15 cellular contexts compared by ENCODE assay signal in the genomic region with DNA sequence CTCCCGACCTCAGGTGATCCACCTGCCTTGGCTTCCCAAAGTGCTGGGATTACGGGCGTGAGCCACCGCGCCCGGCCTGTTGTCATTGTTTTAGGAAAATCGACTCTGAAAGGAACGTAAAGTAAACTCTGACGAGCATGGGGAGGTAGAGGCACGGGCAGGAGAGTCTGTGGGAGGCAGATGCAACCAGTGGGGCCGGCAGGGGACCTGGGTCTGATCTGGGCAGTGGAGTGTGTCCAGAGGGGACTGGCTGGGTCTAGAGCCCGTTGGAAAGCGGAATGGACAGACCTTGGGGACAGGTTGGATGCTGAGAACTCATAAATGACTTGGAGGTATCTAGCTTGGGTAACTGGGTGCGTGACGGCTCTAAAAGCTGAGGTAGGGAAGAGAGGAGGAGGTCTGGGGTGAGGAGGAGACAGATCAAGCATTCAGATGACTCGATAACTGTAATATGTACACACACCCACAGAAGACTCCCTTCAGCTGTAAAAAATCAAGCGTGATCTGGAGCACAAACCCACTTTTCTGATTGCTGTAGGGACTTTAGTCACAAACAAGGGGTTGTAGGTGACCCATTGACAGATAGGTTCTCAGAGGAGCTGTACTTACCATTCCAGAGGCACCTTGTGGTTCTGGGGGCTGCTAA. TPM values are rescaled to one million over a fixed set of nuclear protein-coding genes. Genes with fewer than 3 reads are reported as not detected.
DNase-seq lines count a peak whose midpoint lies in the region; ATAC-seq, FAIRE-seq and TF ChIP-seq lines count a peak whose summit lies in the region.
"Had no signal": no experiment of that assay in that cellular context is flagged by ENCODE, and none has a peak within 500 bp of the region (broad histone marks: within the 10 kb centered on the region; RNA-seq: fewer than 3 reads in every experiment).

No MANE protein-coding gene starts in this region.

- no peak for TF ChIP-seq POLR2A in stomach (IDR thresholded peaks at IDR 0.05)

- FAIRE-seq in astrocyte (lab: Jason Lieb, UNC) (no peak), GM19239 (lab: Jason Lieb, UNC) (no peak)

- no peaks in the 10 kb centered on the region for H3K27me3 Mint-ChIP-seq in activated CD4-positive, alpha-beta memory T cell treated with anti-CD3 and anti-CD28 coated beads for 36 hours
- no peaks in the 10 kb centered on the region for H3K27me3 Mint-ChIP-seq in activated CD4-positive, alpha-beta memory T cell treated with anti-CD3 and anti-CD28 coated beads, Interleukin-2, amount 10 ng/mL, durations not matched to agents 7 days and 5 days
- H3K27me3 Mint-ChIP-seq in astrocyte (ENCODE audit: low read depth, unreplicated experiment), result no peaks in the 10 kb centered on the region
- H3K27me3 Mint-ChIP-seq: activated CD4-positive, alpha-beta T cell treated with anti-CD3 and anti-CD28 coated beads, Interleukin-2, amount 10 ng/mL, durations not matched to agents 24 days and 14 days had no signal

- H3K79me2 ChIP-seq in astrocyte (ENCODE audit: insufficient read depth, low read length), result peaks cover 68% of the 10 kb centered on the region

- peak overlapping the region; percentile 21 for H3K27ac Mint-ChIP-seq in activated CD4-positive, alpha-beta memory T cell treated with anti-CD3 and anti-CD28 coated beads for 36 hours
- no peak overlapping the region for H3K27ac Mint-ChIP-seq in activated CD4-positive, alpha-beta memory T cell treated with anti-CD3 and anti-CD28 coated beads, Interleukin-2, amount 10 ng/mL, durations not matched to agents 7 days and 5 days
- H3K27ac Mint-ChIP-seq in astrocyte (ENCODE audit: unreplicated experiment), result no peak overlapping the region
- H3K27ac Mint-ChIP-seq: activated CD4-positive, alpha-beta T cell treated with anti-CD3 and anti-CD28 coated beads, Interleukin-2, amount 10 ng/mL, durations not matched to agents 24 days and 14 days had no signal

- TF ChIP-seq CTCF in astrocyte (IDR thresholded peaks at IDR 0.05; ENCODE audit: insufficient read depth, low read depth, low read length) (no peak), stomach (IDR thresholded peaks at IDR 0.05) (no peak), foreskin keratinocyte (conservative IDR thresholded peaks at IDR 0.05) (no peak)

- H3K36me3 ChIP-seq in astrocyte (ENCODE audit: insufficient read depth, low read length) (peaks cover 11% of the 10 kb centered on the region), mucosa of rectum (ENCODE audit: control insufficient read depth in 2 of 2, insufficient read depth in 2 of 2, low read length in 2 of 2) (peaks cover 15 to 29% of the 10 kb centered on the region in 2 donors), stomach (peaks cover 1 to 40% (median 32%) of the 10 kb centered on the region in 4 donors)

- peak overlapping the region; percentile 2 for H3K4me2 ChIP-seq in astrocyte (ENCODE audit: low read length)

- peaks cover 81% of the 10 kb centered on the region for H4K20me1 ChIP-seq in astrocyte (ENCODE audit: insufficient read depth, low read length)

- POLR2A ChIA-PET in activated CD4-positive, alpha-beta memory T cell treated with anti-CD3 and anti-CD28 coated beads for 36 hours (lab: Charles Lee), result no interaction called here
- POLR2A ChIA-PET in activated CD4-positive, alpha-beta memory T cell treated with anti-CD3 and anti-CD28 coated beads, Interleukin-2, amount 10 ng/mL, durations not matched to agents 7 days and 5 days (lab: Charles Lee), result interaction anchor here (1.2 kb wide), 1 partner anchor 14 kb away, joined by 3 read pairs; no protein-coding TSS in a partner anchor

- H3K4me3 ChIP-seq in astrocyte (ENCODE audit: insufficient read depth, low read depth, low read length) (no peak overlapping the region), mucosa of rectum (ENCODE audit: low read length in 2 of 2) (no peak overlapping the region), stomach (no peak overlapping the region)

- no peaks in the 10 kb centered on the region for H3K9me3 Mint-ChIP-seq in activated CD4-positive, alpha-beta memory T cell treated with anti-CD3 and anti-CD28 coated beads for 36 hours
- no peaks in the 10 kb centered on the region for H3K9me3 Mint-ChIP-seq in activated CD4-positive, alpha-beta memory T cell treated with anti-CD3 and anti-CD28 coated beads, Interleukin-2, amount 10 ng/mL, durations not matched to agents 7 days and 5 days
- no peaks in the 10 kb centered on the region for H3K9me3 Mint-ChIP-seq in astrocyte (ENCODE audit: unreplicated experiment)
- H3K9me3 Mint-ChIP-seq: activated CD4-positive, alpha-beta T cell treated with anti-CD3 and anti-CD28 coated beads, Interleukin-2, amount 10 ng/mL, durations not matched to agents 24 days and 14 days had no signal

- H3K9me3 ChIP-seq in astrocyte (ENCODE audit: insufficient read depth, low read depth, low read length) (no peaks in the 10 kb centered on the region), mucosa of rectum (ENCODE audit: control insufficient read depth in 2 of 2, low read length in 2 of 2) (no peaks in the 10 kb centered on the region), stomach (no peaks in the 10 kb centered on the region)
- H3K9me3 ChIP-seq: Caco-2 had no signal

- no peak for DNase-seq in activated CD4-positive, alpha-beta memory T cell treated with anti-CD3 and anti-CD28 coated beads for 36 hours
- DNase-seq in activated CD4-positive, alpha-beta memory T cell treated with anti-CD3 and anti-CD28 coated beads, Interleukin-2, amount 10 ng/mL, durations not matched to agents 7 days and 5 days, result no peak
- peak; percentile 33 for DNase-seq in astrocyte (ENCODE audit: low read depth)
- DNase-seq in stomach, result no peak
- DNase-seq in foreskin keratinocyte, result no peak
- no peak for DNase-seq in NCI-H1417 (lab: John Stamatoyannopoulos, UW)
- no peak for DNase-seq in GM19239 (ENCODE audit: insufficient read length, low spot score)
- DNase-seq: activated CD4-positive, alpha-beta T cell treated with anti-CD3 and anti-CD28 coated beads, Interleukin-2, amount 10 ng/mL, durations not matched to agents 24 days and 14 days; activated naive CD4-positive, alpha-beta T cell; right cardiac atrium had no signal

- TF ChIP-seq EP300 in stomach (IDR thresholded peaks at IDR 0.05), result no peak

- H3K4me1 ChIP-seq in astrocyte (ENCODE audit: insufficient read depth, low read length) (peaks cover 21% of the 10 kb centered on the region), mucosa of rectum (ENCODE audit: control insufficient read depth in 2 of 2, insufficient read depth in 2 of 2, low read length in 2 of 2) (peaks cover 24 to 45% of the 10 kb centered on the region in 2 donors), stomach (peaks cover 72 to 100% (median 86%) of the 10 kb centered on the region in 4 donors), foreskin keratinocyte (peaks cover 6% of the 10 kb centered on the region)
- H3K4me1 ChIP-seq: Caco-2 had no signal

- CTCF ChIA-PET in activated CD4-positive, alpha-beta memory T cell treated with anti-CD3 and anti-CD28 coated beads for 36 hours (lab: Charles Lee), result interaction anchor here (1.3 kb wide), 1 partner anchor 41 kb away, joined by 3 read pairs; no protein-coding TSS in a partner anchor
- CTCF ChIA-PET in activated CD4-positive, alpha-beta memory T cell treated with anti-CD3 and anti-CD28 coated beads, Interleukin-2, amount 10 ng/mL, durations not matched to agents 7 days and 5 days (lab: Charles Lee), result no interaction called here

- no peak overlapping the region for H2AFZ ChIP-seq in astrocyte (ENCODE audit: low read depth, low read length)

- H3K27ac ChIP-seq in astrocyte (ENCODE audit: low read depth, low read length) (no peak overlapping the region), mucosa of rectum (ENCODE audit: low read depth in 2 of 2, low read length in 2 of 2) (peak overlapping the region; percentile 10 to 52), stomach (peak overlapping the region; percentile 22 to 90 (median 87)), foreskin keratinocyte (no peak overlapping the region)

- H3K36me3 Mint-ChIP-seq in activated CD4-positive, alpha-beta memory T cell treated with anti-CD3 and anti-CD28 coated beads for 36 hours, result peaks cover 15% of the 10 kb centered on the region
- peaks cover 17% of the 10 kb centered on the region for H3K36me3 Mint-ChIP-seq in activated CD4-positive, alpha-beta memory T cell treated with anti-CD3 and anti-CD28 coated beads, Interleukin-2, amount 10 ng/mL, durations not matched to agents 7 days and 5 days (ENCODE audit: low read depth)
- H3K36me3 Mint-ChIP-seq in astrocyte (ENCODE audit: low read depth, unreplicated experiment), result peaks cover 33% of the 10 kb centered on the region

- peaks cover 33% of the 10 kb centered on the region for H3K4me1 Mint-ChIP-seq in activated CD4-positive, alpha-beta memory T cell treated with anti-CD3 and anti-CD28 coated beads for 36 hours (ENCODE audit: low read depth)
- peaks cover 42% of the 10 kb centered on the region for H3K4me1 Mint-ChIP-seq in activated CD4-positive, alpha-beta memory T cell treated with anti-CD3 and anti-CD28 coated beads, Interleukin-2, amount 10 ng/mL, durations not matched to agents 7 days and 5 days
- peaks cover 21% of the 10 kb centered on the region for H3K4me1 Mint-ChIP-seq in astrocyte (ENCODE audit: low read depth, unreplicated experiment)

- no peak overlapping the region for H3K4me3 Mint-ChIP-seq in activated CD4-positive, alpha-beta memory T cell treated with anti-CD3 and anti-CD28 coated beads for 36 hours
- H3K4me3 Mint-ChIP-seq in activated CD4-positive, alpha-beta memory T cell treated with anti-CD3 and anti-CD28 coated beads, Interleukin-2, amount 10 ng/mL, durations not matched to agents 7 days and 5 days, result no peak overlapping the region
- no peak overlapping the region for H3K4me3 Mint-ChIP-seq in astrocyte (ENCODE audit: unreplicated experiment)
- H3K4me3 Mint-ChIP-seq: activated CD4-positive, alpha-beta T cell treated with anti-CD3 and anti-CD28 coated beads, Interleukin-2, amount 10 ng/mL, durations not matched to agents 24 days and 14 days had no signal

- 87 to 93% (median 90%) methylated on average over 17 of the region's 17 CpGs for WGBS in stomach, 5 donors

- no peak overlapping the region for H3K9ac ChIP-seq in astrocyte (ENCODE audit: low read length)
- no peak overlapping the region for H3K9ac ChIP-seq in mucosa of rectum (ENCODE audit: low read depth in 1 of 2, low read length in 2 of 2)

- H3K27me3 ChIP-seq in astrocyte (ENCODE audit: insufficient read depth, low read length) (no peaks in the 10 kb centered on the region), mucosa of rectum (ENCODE audit: control insufficient read depth in 2 of 2, insufficient read depth in 2 of 2, low read length in 2 of 2) (no peaks in the 10 kb centered on the region), stomach (no peaks in the 10 kb centered on the region), foreskin keratinocyte (no peaks in the 10 kb centered on the region)

- no peak for ATAC-seq in foreskin keratinocyte
- ATAC-seq: right cardiac atrium had no signal

- intact Hi-C loops in activated CD4-positive, alpha-beta memory T cell treated with anti-CD3 and anti-CD28 coated beads for 36 hours (cut with micrococcal nuclease), result no loop called here
- intact Hi-C loops in stomach (cut with DNase I; ENCODE audit: low total_unique reads), result no loop called here

RNA-seq across cellular contexts. Expression of gene MANBAL, which starts 22.4 kb away (rescaled TPM):
- 10 to 100 TPM; 11.9 to 12.5 TPM for total RNA-seq in activated CD4-positive, alpha-beta memory T cell treated with anti-CD3 and anti-CD28 coated beads for 36 hours
- total RNA-seq in activated CD4-positive, alpha-beta memory T cell treated with anti-CD3 and anti-CD28 coated beads, Interleukin-2, amount 10 ng/mL, durations not matched to agents 7 days and 5 days, result 1 to 10 TPM; 9.0 to 9.7 TPM
- total RNA-seq in astrocyte, result 39.4 and 41.2 TPM in 2 replicates
- total RNA-seq in stomach, result 10 to 100 TPM in 3 of 5 donors, 1 to 10 TPM in 2; 2.3 to 27.5 (median 15.2) TPM
- polyA plus RNA-seq in stomach, result 10 to 100 TPM; 43.5 to 57.7 (median 57.5) TPM
- total RNA-seq in foreskin keratinocyte, result 46.6 and 50.0 TPM in 2 replicates
- polyA plus RNA-seq in foreskin keratinocyte, result 87.1 and 96.4 TPM in 2 replicates

RNA-seq across cellular contexts. Expression of gene SRC, which starts 34.1 kb away (rescaled TPM):
- total RNA-seq in activated CD4-positive, alpha-beta memory T cell treated with anti-CD3 and anti-CD28 coated beads for 36 hours, result 1 to 10 TPM; 5.3 to 6.1 TPM
- 1 to 10 TPM; 2.6 to 2.7 TPM for total RNA-seq in activated CD4-positive, alpha-beta memory T cell treated with anti-CD3 and anti-CD28 coated beads, Interleukin-2, amount 10 ng/mL, durations not matched to agents 7 days and 5 days
- 33.4 and 33.7 TPM in 2 replicates for total RNA-seq in astrocyte
- 100 to 1,000 TPM in 1 of 5 donors, 10 to 100 TPM in 4; 31.6 to 471 (median 69.8) TPM for total RNA-seq in stomach
- polyA plus RNA-seq in stomach, result 10 to 100 TPM; 40.7 to 47.4 (median 47.2) TPM
- 29.8 and 36.6 TPM in 2 replicates for total RNA-seq in foreskin keratinocyte
- 22.2 and 26.2 TPM in 2 replicates for polyA plus RNA-seq in foreskin keratinocyte

RNA-seq across cellular contexts. Expression of gene GHRH, which starts 50.2 kb away (rescaled TPM):
- total RNA-seq in activated CD4-positive, alpha-beta memory T cell treated with anti-CD3 and anti-CD28 coated beads for 36 hours, result not detected
- total RNA-seq in activated CD4-positive, alpha-beta memory T cell treated with anti-CD3 and anti-CD28 coated beads, Interleukin-2, amount 10 ng/mL, durations not matched to agents 7 days and 5 days, result not detected
- not detected in 2 replicates for total RNA-seq in astrocyte
- total RNA-seq in stomach, result not detected
- polyA plus RNA-seq in stomach, result not detected
- not detected in 2 replicates for total RNA-seq in foreskin keratinocyte
- not detected in 2 replicates for polyA plus RNA-seq in foreskin keratinocyte
- total RNA-seq: A172; activated CD4-positive, alpha-beta T cell treated with anti-CD3 and anti-CD28 coated beads, Interleukin-2, amount 10 ng/mL, durations not matched to agents 24 days and 14 days; Caco-2; HT1080; T-helper 1 cell treated with Interleukin-12 subunit alpha and Interleukin-12 subunit beta and Interleukin-4 antibody, amounts not matched to agents 30 ng/mL and 1 ng/mL, for 36 hours had no signal

Comparison
In these comparisons a context has a peak if more than half of its experiments do, and no peak if none do; other contexts are left out.
1. H3K27ac ChIP-seq: peak in mucosa of rectum (2 of 2) and stomach (5 of 5); none in astrocyte (single experiment) and foreskin keratinocyte (single experiment).